Comparison of ENCODE assay signal across 8 cellular contexts in the genomic region with DNA sequence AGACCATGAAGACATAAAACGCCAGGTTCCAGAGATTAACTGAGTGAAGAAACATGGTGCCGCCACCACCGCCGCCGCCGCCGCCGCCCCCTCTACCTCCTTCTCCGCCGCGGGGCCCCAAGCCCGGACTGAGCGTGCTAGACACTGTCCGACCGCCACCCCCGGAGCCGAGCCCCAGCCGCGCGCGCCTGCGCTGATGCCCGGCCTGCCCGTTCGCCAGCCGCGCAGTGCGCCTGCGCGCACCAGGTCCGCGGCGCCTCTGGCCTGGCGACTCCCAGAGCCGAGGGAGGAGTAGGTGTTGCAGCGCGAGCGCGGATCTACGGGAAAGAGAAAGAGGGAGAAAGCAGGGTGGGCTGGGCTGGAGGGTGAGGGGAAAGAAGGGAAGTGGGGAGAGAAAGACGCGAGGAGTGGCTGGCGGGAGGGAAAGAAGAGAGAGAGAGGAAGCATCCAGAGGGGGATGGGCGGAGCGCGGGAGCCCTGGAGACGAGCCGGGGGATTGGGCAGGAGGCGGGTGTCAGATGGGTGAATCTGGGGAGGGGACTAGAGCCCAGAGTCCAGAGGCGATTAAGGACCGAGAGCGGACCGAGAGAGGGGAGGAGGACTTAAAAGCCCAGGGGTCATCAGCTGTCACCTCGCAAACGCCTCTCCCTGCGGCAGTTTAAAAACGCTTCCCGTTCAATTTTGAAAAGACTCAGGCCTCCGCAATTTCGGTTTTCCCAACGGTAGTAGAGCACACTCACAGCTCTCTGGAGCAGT. TPM values are rescaled to one million over a fixed set of nuclear protein-coding genes. Genes with fewer than 3 reads are reported as not detected.
DNase-seq lines count a peak whose midpoint lies in the region; ATAC-seq and TF ChIP-seq lines count a peak whose summit lies in the region.

A gene with protein sequence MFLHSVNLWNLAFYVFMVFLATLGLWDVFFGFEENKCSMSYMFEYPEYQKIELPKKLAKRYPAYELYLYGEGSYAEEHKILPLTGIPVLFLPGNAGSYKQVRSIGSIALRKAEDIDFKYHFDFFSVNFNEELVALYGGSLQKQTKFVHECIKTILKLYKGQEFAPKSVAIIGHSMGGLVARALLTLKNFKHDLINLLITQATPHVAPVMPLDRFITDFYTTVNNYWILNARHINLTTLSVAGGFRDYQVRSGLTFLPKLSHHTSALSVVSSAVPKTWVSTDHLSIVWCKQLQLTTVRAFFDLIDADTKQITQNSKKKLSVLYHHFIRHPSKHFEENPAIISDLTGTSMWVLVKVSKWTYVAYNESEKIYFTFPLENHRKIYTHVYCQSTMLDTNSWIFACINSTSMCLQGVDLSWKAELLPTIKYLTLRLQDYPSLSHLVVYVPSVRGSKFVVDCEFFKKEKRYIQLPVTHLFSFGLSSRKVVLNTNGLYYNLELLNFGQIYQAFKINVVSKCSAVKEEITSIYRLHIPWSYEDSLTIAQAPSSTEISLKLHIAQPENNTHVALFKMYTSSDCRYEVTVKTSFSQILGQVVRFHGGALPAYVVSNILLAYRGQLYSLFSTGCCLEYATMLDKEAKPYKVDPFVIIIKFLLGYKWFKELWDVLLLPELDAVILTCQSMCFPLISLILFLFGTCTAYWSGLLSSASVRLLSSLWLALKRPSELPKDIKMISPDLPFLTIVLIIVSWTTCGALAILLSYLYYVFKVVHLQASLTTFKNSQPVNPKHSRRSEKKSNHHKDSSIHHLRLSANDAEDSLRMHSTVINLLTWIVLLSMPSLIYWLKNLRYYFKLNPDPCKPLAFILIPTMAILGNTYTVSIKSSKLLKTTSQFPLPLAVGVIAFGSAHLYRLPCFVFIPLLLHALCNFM (minus strand): TSS at position 146 of the 756 bp plus-strand sequence. CDS start 91 bp downstream, at position 55.

- H4K20me1 ChIP-seq in IMR-90 (ENCODE audit: insufficient read depth, low read length), result no peaks in the 10 kb centered on the region; the same call in 1 of the 2 replicates
- no peaks in the 10 kb centered on the region for H4K20me1 ChIP-seq in OCI-LY7 (ENCODE audit: insufficient read depth, low read length)

- no peaks in the 10 kb centered on the region for H3K9me2 ChIP-seq in OCI-LY7 (ENCODE audit: insufficient read depth, low read length)

- H4K91ac ChIP-seq in IMR-90 (ENCODE audit: insufficient read depth, low read depth, low read length), result peak within 1 kb of the TSS; percentile 58

- no peaks in the 10 kb centered on the region for H3K36me3 ChIP-seq in IMR-90 (ENCODE audit: control insufficient read depth, insufficient read depth, low read length)
- no peaks in the 10 kb centered on the region for H3K36me3 ChIP-seq in OCI-LY7 (ENCODE audit: insufficient read depth, low read length)
- no peaks in the 10 kb centered on the region for H3K36me3 ChIP-seq in mucosa of rectum (ENCODE audit: control insufficient read depth in 2 of 2, insufficient read depth in 2 of 2, low read length in 2 of 2)

- peaks cover 6 to 23% of the 10 kb centered on the region in 2 experiments; a peak in 3 of 4 replicates for H3K79me1 ChIP-seq in IMR-90 (ENCODE audit: low read depth in 1 of 2, low read length in 2 of 2)

- H3K9ac ChIP-seq in IMR-90 (ENCODE audit: low read depth, low read length), result peak within 1 kb of the TSS; percentile 84
- H3K9ac ChIP-seq in mucosa of rectum (ENCODE audit: low read depth in 1 of 2, low read length in 2 of 2), result peak within 1 kb of the TSS; percentile 83 to 95

- H2BK5ac ChIP-seq in IMR-90 (ENCODE audit: low read depth, low read length, poor library complexity, severe bottlenecking), result peak within 1 kb of the TSS; percentile 84

- DNase-seq in DMS114 treated with DMSO at 0.1 percent for 48 hours (lab: John Stamatoyannopoulos, UW; ENCODE audit: unreplicated experiment) (peak; percentile 85), IMR-90 (peak; percentile 88), OCI-LY7 (ENCODE audit: low spot score) (peak; percentile 85), erythroblast (lab: John Stamatoyannopoulos, UW) (peak; percentile 85 to 90)
- peak; percentile 83 for DNase-seq in activated T-cell treated with anti-CD3 and anti-CD28 coated beads, Interleukin-2, amount 50 U/mL, for 1 hour
- peak; percentile 92 for DNase-seq in stimulated activated CD8-positive, alpha-beta memory T cell treated with anti-CD3 and anti-CD28 coated beads, Interleukin-4, amount 100 ng/mL, for 48 hours

- H2AK5ac ChIP-seq in IMR-90 (ENCODE audit: low read depth, low read length), result no peak within 1 kb of the TSS

- peak within 1 kb of the TSS; percentile 95 for H3K23ac ChIP-seq in IMR-90 (ENCODE audit: low read depth, low read length)

- peak within 1 kb of the TSS; percentile 79 for H3K18ac ChIP-seq in IMR-90 (ENCODE audit: low read depth, low read length)

- H3K14ac ChIP-seq in IMR-90 (replicated peaks; ENCODE audit: low read depth, low read length), result peak within 1 kb of the TSS; percentile 93

- H2BK20ac ChIP-seq in IMR-90 (ENCODE audit: low read depth, low read length), result no peak within 1 kb of the TSS

- 0% methylated on average over 20 of the region's 61 CpGs; no CpG with 5 or more reads in 1 of the 2 experiments for WGBS in IMR-90 (ENCODE audit: extremely low coverage in 2 of 2, insufficient read length in 1 of 2), 2 experiments

- H2BK120ac ChIP-seq in IMR-90 (ENCODE audit: low read depth, low read length), result peak within 1 kb of the TSS; percentile 81

- peak within 1 kb of the TSS; percentile 50 to 82 for H4K8ac ChIP-seq in IMR-90 (ENCODE audit: low read depth in 2 of 2, low read length in 2 of 2)

- peak within 1 kb of the TSS; percentile 38; the same call in 1 of the 3 replicates for H2BK15ac ChIP-seq in IMR-90 (ENCODE audit: low read depth, low read length)

- POLR2A ChIA-PET in IMR-90 (lab: Charles Lee; ENCODE audit: unreplicated experiment) (interaction anchor here (0.6 kb wide), 1 partner anchor 12 kb away, joined by 8 read pairs; no protein-coding TSS in a partner anchor), OCI-LY7 (lab: Charles Lee) (interaction anchor here (0.6 to 2.2 kb wide), 11 partner anchors 8 to 689 kb away, joined by 3 to 10 read pairs (median 3); a partner anchor contains a TSS)

- ATAC-seq in GM21529 (IDR thresholded peaks at IDR 0.05; ENCODE audit: unreplicated experiment) (peak; percentile 83), IMR-90 (ENCODE audit: low read depth) (peak; percentile 91)

- TF ChIP-seq CTCF in IMR-90 (conservative IDR thresholded peaks at IDR 0.05; ENCODE audit: low read depth, low read length) (no peak), OCI-LY7 (conservative IDR thresholded peaks at IDR 0.05; ENCODE audit: low read length) (no peak)

- no peaks in the 10 kb centered on the region; the same call in 1 of the 2 replicates for H3K4me1 ChIP-seq in IMR-90 (ENCODE audit: control insufficient read depth, insufficient read depth, low read length)
- peaks cover 12% of the 10 kb centered on the region for H3K4me1 ChIP-seq in OCI-LY7 (ENCODE audit: insufficient read depth, low read length, poor library complexity, severe bottlenecking)
- peaks cover 6% of the 10 kb centered on the region in 2 donors for H3K4me1 ChIP-seq in mucosa of rectum (ENCODE audit: control insufficient read depth in 2 of 2, insufficient read depth in 2 of 2, low read length in 2 of 2)

- BruUV-seq in IMR-90 (replicated peaks; lab: Mats Ljungman, UMichigan), result no TSS peak
- BruUV-seq in OCI-LY7 (replicated peaks; lab: Mats Ljungman, UMichigan), result no TSS peak

- CTCF ChIA-PET in IMR-90 (lab: Yijun Ruan, JAX), result no interaction called here
- CTCF ChIA-PET in OCI-LY7 (lab: Charles Lee; ENCODE audit: unreplicated experiment), result no interaction called here

- H3K27ac ChIP-seq in IMR-90 (ENCODE audit: insufficient read depth, low read length) (peak within 1 kb of the TSS; percentile 92), OCI-LY7 (ENCODE audit: low read depth, low read length, poor library complexity, severe bottlenecking) (no peak within 1 kb of the TSS), mucosa of rectum (ENCODE audit: low read depth in 2 of 2, low read length in 2 of 2) (peak within 1 kb of the TSS; percentile 83 to 88)

- in situ Hi-C loops in IMR-90 (cut with MboI; ENCODE audit: low sequenced_read_pairs), result no loop called here

- no peaks in the 10 kb centered on the region for H3K79me2 ChIP-seq in OCI-LY7 (ENCODE audit: insufficient read depth, low read depth, low read length)

- intact Hi-C loops in IMR-90 (cut with micrococcal nuclease) (loop anchor here (1.0 to 10.0 kb wide), 6 partner anchors 61 to 612 kb away; a partner anchor contains a TSS), OCI-LY7 (cut with micrococcal nuclease; ENCODE audit: unreplicated experiment) (no loop called here)

- H2AK9ac ChIP-seq in IMR-90 (replicated peaks; ENCODE audit: low read depth, low read length, poor library complexity), result peak within 1 kb of the TSS; percentile 85

- H3K9me3 ChIP-seq in IMR-90 (ENCODE audit: control insufficient read depth, insufficient read depth, low read length), result no peaks in the 10 kb centered on the region
- H3K9me3 ChIP-seq in OCI-LY7 (ENCODE audit: low read length), result no peaks in the 10 kb centered on the region
- H3K9me3 ChIP-seq in mucosa of rectum (ENCODE audit: control insufficient read depth in 2 of 2, low read length in 2 of 2), result no peaks in the 10 kb centered on the region

- dilution Hi-C loops in IMR-90 (cut with HindIII; ENCODE audit: low sequenced_read_pairs, unreplicated experiment), result no loop called here

- peak within 1 kb of the TSS; percentile 44 for H4K5ac ChIP-seq in IMR-90 (ENCODE audit: low read depth, low read length)

- H3K27me3 ChIP-seq in IMR-90 (ENCODE audit: control insufficient read depth, insufficient read depth, low read length), result no peaks in the 10 kb centered on the region; the same call in 1 of the 2 replicates
- no peaks in the 10 kb centered on the region for H3K27me3 ChIP-seq in mucosa of rectum (ENCODE audit: control insufficient read depth in 2 of 2, insufficient read depth in 2 of 2, low read length in 2 of 2)

- no peak; the same call in 1 of the 2 replicates for TF ChIP-seq RAD21 in IMR-90 (IDR thresholded peaks at IDR 0.05; ENCODE audit: low read length)

- H3K56ac ChIP-seq in IMR-90 (ENCODE audit: extremely low read depth, insufficient read depth, low read length), result peak within 1 kb of the TSS; percentile 53

- TF ChIP-seq POLR2A in IMR-90 (IDR thresholded peaks at IDR 0.05; ENCODE audit: low read depth, low read length), result peak; percentile 74
- TF ChIP-seq POLR2A in erythroblast (IDR thresholded peaks at IDR 0.05; ENCODE audit: low read length), result peak; percentile 17

- peak within 1 kb of the TSS; percentile 80 for H3K4me3 ChIP-seq in IMR-90 (ENCODE audit: insufficient read depth, low read depth, low read length)
- peak within 1 kb of the TSS; percentile 71 for H3K4me3 ChIP-seq in OCI-LY7 (ENCODE audit: low read depth, low read length, poor library complexity, severe bottlenecking)
- H3K4me3 ChIP-seq in mucosa of rectum (ENCODE audit: low read length in 2 of 2), result peak within 1 kb of the TSS; percentile 84 to 98

- H2AFZ ChIP-seq in IMR-90 (replicated peaks; ENCODE audit: low read length, poor library complexity) (peak within 1 kb of the TSS; percentile 95), OCI-LY7 (ENCODE audit: low read length) (peak within 1 kb of the TSS; percentile 95)

- H3K9me1 ChIP-seq in IMR-90 (ENCODE audit: insufficient read depth, low read length), result no peaks in the 10 kb centered on the region

- peak within 1 kb of the TSS; percentile 77 for H3K4ac ChIP-seq in IMR-90 (ENCODE audit: low read depth, low read length)

- H3K4me2 ChIP-seq in IMR-90 (ENCODE audit: low read depth, low read length) (peak within 1 kb of the TSS; percentile 96), OCI-LY7 (ENCODE audit: low read length) (peak within 1 kb of the TSS; percentile 96)

RNA-seq across cellular contexts. Expression of the gene that starts here (rescaled TPM):
- total RNA-seq in IMR-90 (2012; rRNA removed), result 5.7 and 6.7 TPM in 2 replicates
- polyA plus RNA-seq in IMR-90 (2012; rRNA removed), result 1.2 and 1.9 TPM in 2 replicates
- polyA plus RNA-seq in IMR-90 (2012; cell fraction: cytosol; rRNA removed), result 0.42 and 0.60 TPM in 2 replicates
- 0.95 and 5.9 TPM in 2 replicates for polyA plus RNA-seq in IMR-90 (2012; cell fraction: nucleus; rRNA removed; ENCODE audit: low replicate concordance)
- 0.51 and 0.54 TPM in 2 replicates for total RNA-seq in OCI-LY7 (2014; rRNA removed; shearing (Covaris generic))
- 1.3 and 1.9 TPM in 2 replicates for total RNA-seq in OCI-LY7 (2022)
